In genomic region chr12:63276537-63277365, GRCh38 we compare ENCODE assay signal across 8 cellular contexts.
DNase-seq lines count a peak whose midpoint lies in the region; ATAC-seq, FAIRE-seq and TF ChIP-seq lines count a peak whose summit lies in the region.

No MANE protein-coding gene starts in this region.

- DNase-seq in D721Med (ENCODE audit: insufficient read length, low spot score): no peak
- peak; percentile 9 for DNase-seq in NCI-H2227 treated with DMSO at 0.1 percent for 48 hours (lab: John Stamatoyannopoulos, UW)
- DNase-seq in astrocyte of the hippocampus (ENCODE audit: low read depth, low spot score): peak; percentile 33
- peak; percentile 9 for DNase-seq in midbrain (lab: John Stamatoyannopoulos, UW)
- no peak for DNase-seq in activated CD8-positive, alpha-beta memory T cell treated with anti-CD3 and anti-CD28 coated beads, Interleukin-2, amount 50 U/mL, for 4 hours
- DNase-seq in NCI-H226: no peak

- peak; percentile 79 for ATAC-seq in GM18870 (IDR thresholded peaks at IDR 0.05; ENCODE audit: unreplicated experiment)
- ATAC-seq in HG03103 (IDR thresholded peaks at IDR 0.05; ENCODE audit: low read depth, unreplicated experiment): peak; percentile 72

- peak; percentile 63 for TF ChIP-seq CTCF in D721Med (IDR thresholded peaks at IDR 0.05; ENCODE audit: insufficient read depth, missing control alignments)

- peak; percentile 25 for FAIRE-seq in D721Med (lab: Jason Lieb, UNC)

Comparison
In these comparisons a context has a peak if more than half of its experiments do, and no peak if none do; other contexts are left out.
1. DNase-seq: peak in NCI-H2227 treated with DMSO at 0.1 percent for 48 hours (single experiment), astrocyte of the hippocampus (single experiment) and midbrain (single experiment); none in D721Med (single experiment), activated CD8-positive, alpha-beta memory T cell treated with anti-CD3 and anti-CD28 coated beads, Interleukin-2, amount 50 U/mL, for 4 hours (single experiment) and NCI-H226 (single experiment).